20 cellular contexts compared by ENCODE assay signal in genomic region chr1:153570874-153571273, GRCh38. TPM values are rescaled to one million over a fixed set of nuclear protein-coding genes. Genes with fewer than 3 reads are reported as not detected.
"Had no signal": no experiment of that assay in that cellular context is flagged by ENCODE, and none has a peak within 500 bp of the region (broad histone marks: within the 10 kb centered on the region; RNA-seq: fewer than 3 reads in every experiment).

No MANE protein-coding gene starts in this region.

- H3K4me2 ChIP-seq: SK-N-SH had no signal

- H3K27ac ChIP-seq: heart right ventricle, ovary had no signal

- H3K4me3 Mint-ChIP-seq: activated CD8-positive, alpha-beta memory T cell treated with anti-CD3 and anti-CD28 coated beads, Interleukin-2, amount 10 ng/mL, durations not matched to agents 7 days and 5 days; nephron progenitor cell; T-helper 1 cell treated with Interleukin-12 subunit alpha and Interleukin-12 subunit beta and Interleukin-4 antibody, amounts not matched to agents 30 μg/mL and 1 μg/mL, for 36 hours had no signal

- H3K9me3 ChIP-seq: gastrocnemius medialis, heart right ventricle, ovary, SK-N-SH, tibial artery had no signal

- H3K36me3 ChIP-seq: gastrocnemius medialis, heart right ventricle, ovary, tibial artery had no signal

- H3K27ac Mint-ChIP-seq: activated CD8-positive, alpha-beta memory T cell treated with anti-CD3 and anti-CD28 coated beads, Interleukin-2, amount 10 ng/mL, durations not matched to agents 7 days and 5 days; nephron progenitor cell; T-helper 1 cell treated with Interleukin-12 subunit alpha and Interleukin-12 subunit beta and Interleukin-4 antibody, amounts not matched to agents 30 μg/mL and 1 μg/mL, for 36 hours had no signal

- H3K27me3 ChIP-seq: gastrocnemius medialis, heart right ventricle, ovary, tibial artery had no signal

- H3K36me3 Mint-ChIP-seq: activated CD8-positive, alpha-beta memory T cell treated with anti-CD3 and anti-CD28 coated beads, Interleukin-2, amount 10 ng/mL, durations not matched to agents 7 days and 5 days had no signal

- H3K9ac ChIP-seq: SK-N-SH had no signal

- ATAC-seq: activated CD8-positive, alpha-beta memory T cell treated with anti-CD3 and anti-CD28 coated beads, Interleukin-2, amount 10 ng/mL, durations not matched to agents 7 days and 5 days; activated T-cell treated with anti-CD3 and anti-CD28 coated beads, Interleukin-2, amount 50 U/mL, for 72 hours; gastrocnemius medialis; heart right ventricle; left ventricle myocardium superior had no signal

- H3K4me3 ChIP-seq: gastrocnemius medialis, heart right ventricle, ovary, tibial artery had no signal

- DNase-seq: activated CD4-positive, alpha-beta T cell treated with anti-CD3 and anti-CD28 coated beads, Interleukin-2, amount 50 U/mL, for 48 hours; activated CD4-positive, CD25-positive, alpha-beta regulatory T cell; activated CD8-positive, alpha-beta memory T cell treated with anti-CD3 and anti-CD28 coated beads, Interleukin-2, amount 10 ng/mL, durations not matched to agents 7 days and 5 days; activated T-cell treated with anti-CD3 and anti-CD28 coated beads, Interleukin-2, amount 50 U/mL, for 72 hours; cortex of kidney; effector memory CD4-positive, alpha-beta T cell; gastrocnemius medialis; heart right ventricle; kidney; left ventricle myocardium superior; nephron progenitor cell; ovary; retina; SK-N-SH; tibial artery had no signal

RNA-seq across cellular contexts. Expression of gene S100A2, which starts 5.2 kb away (rescaled TPM):
- total RNA-seq: skeletal muscle tissue had no signal

RNA-seq across cellular contexts. Expression of gene S100A3, which starts 21.8 kb away (rescaled TPM):
- total RNA-seq: activated CD8-positive, alpha-beta memory T cell treated with anti-CD3 and anti-CD28 coated beads, Interleukin-2, amount 10 ng/mL, durations not matched to agents 7 days and 5 days; activated T-cell treated with anti-CD3 and anti-CD28 coated beads, Interleukin-2, amount 50 U/mL, for 72 hours; skeletal muscle tissue had no signal

RNA-seq across cellular contexts. Expression of gene S100A5, which starts 30.1 kb away (rescaled TPM):
- total RNA-seq: cardiac septum, fibroblast of lung, gastrocnemius medialis, heart right ventricle, left ventricle myocardium superior, mesenteric fat pad, ovary, skeletal muscle tissue had no signal
- polyA plus RNA-seq: heart right ventricle, ovary had no signal
